In genomic region chr14:61567838-61568571, GRCh38 we compare ENCODE assay signal across 8 cellular contexts.
DNase-seq lines count a peak whose midpoint lies in the region; ATAC-seq and TF ChIP-seq lines count a peak whose summit lies in the region.

No MANE protein-coding gene starts in this region.

- peak overlapping the region; percentile 39 to 86 (median 66) for H3K4me3 Mint-ChIP-seq in CD4-positive, alpha-beta memory T cell
- peak overlapping the region; percentile 78 to 79 for H3K4me3 Mint-ChIP-seq in stimulated activated naive B cell treated with anti-CD40 and anti-IgM and Interleukin-4, amounts not matched to agents 10 μg/mL and 1 μg/mL and 100 μg/mL, for 72 hours

- peaks cover 27% of the 10 kb centered on the region for H3K4me1 ChIP-seq in CD4-positive, alpha-beta memory T cell (ENCODE audit: insufficient read depth, low read length)
- peaks cover 96% of the 10 kb centered on the region for H3K4me1 ChIP-seq in SJSA1 (replicated peaks)
- peaks cover 53% of the 10 kb centered on the region for H3K4me1 ChIP-seq in hepatocyte (ENCODE audit: insufficient read depth)

- POLR2A ChIA-PET in CD4-positive, alpha-beta memory T cell (lab: Charles Lee; ENCODE audit: partially characterized antibody), result no interaction called here

- H3K4me2 ChIP-seq in hepatocyte, result peak overlapping the region; percentile 76

- H3K9me2 ChIP-seq in hepatocyte (replicated peaks; ENCODE audit: insufficient read depth), result no peaks in the 10 kb centered on the region

- H3K27ac ChIP-seq in CD4-positive, alpha-beta memory T cell (ENCODE audit: low read depth, low read length), result no peak overlapping the region
- H3K27ac ChIP-seq in SJSA1, result peak overlapping the region; percentile 98
- peak overlapping the region; percentile 21 for H3K27ac ChIP-seq in hepatocyte

- no peaks in the 10 kb centered on the region for H3K36me3 Mint-ChIP-seq in CD4-positive, alpha-beta memory T cell
- H3K36me3 Mint-ChIP-seq in stimulated activated naive B cell treated with anti-CD40 and anti-IgM and Interleukin-4, amounts not matched to agents 10 μg/mL and 1 μg/mL and 100 μg/mL, for 72 hours, result peaks cover 0 to 3% of the 10 kb centered on the region in 2 donors

- no peaks in the 10 kb centered on the region for H4K20me1 ChIP-seq in hepatocyte (ENCODE audit: insufficient read depth, poor library complexity, severe bottlenecking)

- CTCF ChIA-PET in CD4-positive, alpha-beta memory T cell (lab: Charles Lee; ENCODE audit: partially characterized antibody), result interaction anchor here (0.9 to 1.0 kb wide), 3 partner anchors 8 to 270 kb away, joined by 3 to 4 read pairs (median 3); no protein-coding TSS in a partner anchor

- H3K79me2 ChIP-seq in hepatocyte, result no peaks in the 10 kb centered on the region

- 51% methylated on average over 13 of the region's 13 CpGs for WGBS in hepatocyte (ENCODE audit: low lambda C conversion rate, missing lambda C conversion rate)

- H2AFZ ChIP-seq in hepatocyte, result peak overlapping the region; percentile 32

- peak overlapping the region in 5 of 7 donors; percentile 2 to 83 (median 54) for H3K27ac Mint-ChIP-seq in CD4-positive, alpha-beta memory T cell
- H3K27ac Mint-ChIP-seq in stimulated activated naive B cell treated with anti-CD40 and anti-IgM and Interleukin-4, amounts not matched to agents 10 μg/mL and 1 μg/mL and 100 μg/mL, for 72 hours, result peak overlapping the region; percentile 96

- H3K9me3 ChIP-seq in CD4-positive, alpha-beta memory T cell (ENCODE audit: control insufficient read depth in 1 of 2, low read length in 2 of 2), result no peaks in the 10 kb centered on the region
- H3K9me3 ChIP-seq in SJSA1 (replicated peaks) (no peaks in the 10 kb centered on the region), hepatocyte (ENCODE audit: low read depth) (no peaks in the 10 kb centered on the region)

- no peaks in the 10 kb centered on the region for H3K27me3 Mint-ChIP-seq in CD4-positive, alpha-beta memory T cell
- no peaks in the 10 kb centered on the region for H3K27me3 Mint-ChIP-seq in stimulated activated naive B cell treated with anti-CD40 and anti-IgM and Interleukin-4, amounts not matched to agents 10 μg/mL and 1 μg/mL and 100 μg/mL, for 72 hours

- no peaks in the 10 kb centered on the region for H3K27me3 ChIP-seq in CD4-positive, alpha-beta memory T cell (ENCODE audit: insufficient read depth, low read length)
- no peaks in the 10 kb centered on the region for H3K27me3 ChIP-seq in SJSA1 (replicated peaks)
- no peaks in the 10 kb centered on the region for H3K27me3 ChIP-seq in hepatocyte

- no peaks in the 10 kb centered on the region for H3K36me3 ChIP-seq in CD4-positive, alpha-beta memory T cell (ENCODE audit: insufficient read depth, low read length)
- no peaks in the 10 kb centered on the region for H3K36me3 ChIP-seq in SJSA1
- no peaks in the 10 kb centered on the region for H3K36me3 ChIP-seq in hepatocyte (replicated peaks; ENCODE audit: insufficient read depth, low read depth)

- no peak overlapping the region for H3K4me3 ChIP-seq in CD4-positive, alpha-beta memory T cell (ENCODE audit: low read length in 2 of 2)
- no peak overlapping the region for H3K4me3 ChIP-seq in SJSA1
- H3K4me3 ChIP-seq in hepatocyte, result no peak overlapping the region

- no peaks in the 10 kb centered on the region for H3K9me3 Mint-ChIP-seq in CD4-positive, alpha-beta memory T cell
- H3K9me3 Mint-ChIP-seq in stimulated activated naive B cell treated with anti-CD40 and anti-IgM and Interleukin-4, amounts not matched to agents 10 μg/mL and 1 μg/mL and 100 μg/mL, for 72 hours, result no peaks in the 10 kb centered on the region

- no peak for DNase-seq in CD4-positive, alpha-beta memory T cell
- no peak for DNase-seq in SJSA1 (ENCODE audit: low read depth in 1 of 2, low spot score in 2 of 2)
- no peak for DNase-seq in hepatocyte (ENCODE audit: low spot score)
- no peak for DNase-seq in stimulated activated naive B cell treated with anti-CD40 and anti-IgM and Interleukin-4, amounts not matched to agents 10 μg/mL and 1 μg/mL and 100 μg/mL, for 72 hours
- DNase-seq in OCI-M2 (lab: John Stamatoyannopoulos, UW; ENCODE audit: unreplicated experiment), result no peak
- DNase-seq in activated gamma-delta T cell (lab: John Stamatoyannopoulos, UW), result no peak

- TF ChIP-seq CTCF in hepatocyte (IDR thresholded peaks at IDR 0.05; ENCODE audit: poor library complexity), result no peak

- ATAC-seq in GM21717 (IDR thresholded peaks at IDR 0.05; ENCODE audit: unreplicated experiment), result peak; percentile 6
- peak; percentile 3 to 6 for ATAC-seq in stimulated activated naive B cell treated with anti-CD40 and anti-IgM and Interleukin-4, amounts not matched to agents 10 μg/mL and 1 μg/mL and 100 μg/mL, for 72 hours (replicated peaks)
- ATAC-seq in HG03520 (IDR thresholded peaks at IDR 0.05; ENCODE audit: unreplicated experiment), result no peak

- H3K4me1 Mint-ChIP-seq in CD4-positive, alpha-beta memory T cell, result peaks cover 24 to 55% (median 33%) of the 10 kb centered on the region in 4 donors
- H3K4me1 Mint-ChIP-seq in stimulated activated naive B cell treated with anti-CD40 and anti-IgM and Interleukin-4, amounts not matched to agents 10 μg/mL and 1 μg/mL and 100 μg/mL, for 72 hours, result peaks cover 58 to 84% of the 10 kb centered on the region in 2 donors

- intact Hi-C loops in CD4-positive, alpha-beta memory T cell (cut with micrococcal nuclease), result loop anchor here (5.0 kb wide), 2 partner anchors 36 to 129 kb away; partner anchors contain the start of gene HIF1A
